In the genomic region with DNA sequence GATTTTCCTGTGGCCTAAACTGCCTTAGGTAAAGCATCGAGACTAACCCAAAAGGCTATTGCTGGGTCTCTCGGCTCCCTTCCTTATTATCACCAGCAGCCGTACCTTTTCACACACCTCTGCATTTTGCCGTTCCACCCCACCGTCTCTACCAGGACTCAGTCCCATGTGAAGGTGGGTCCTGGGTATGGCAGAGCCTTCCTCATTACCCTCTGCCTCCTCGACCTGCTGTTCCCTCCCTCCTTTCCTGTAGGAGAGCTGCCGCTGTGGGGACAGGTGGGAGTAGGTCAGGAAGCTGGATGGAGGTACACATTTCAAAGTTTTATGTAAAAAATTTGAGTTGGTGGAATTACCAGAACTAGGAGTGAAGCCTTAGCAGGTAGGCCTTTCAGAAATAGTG, we compare ENCODE assay signal across 26 cellular contexts. TPM values are rescaled to one million over a fixed set of nuclear protein-coding genes. Genes with fewer than 3 reads are reported as not detected.
"Had no signal": no experiment of that assay in that cellular context is flagged by ENCODE, and none has a peak within 500 bp of the region (broad histone marks: within the 10 kb centered on the region; RNA-seq: fewer than 3 reads in every experiment).

No MANE protein-coding gene starts in this region.

- H3K4me1 ChIP-seq: adrenal gland, ascending aorta, esophagus squamous epithelium, gastrocnemius medialis, psoas muscle had no signal

- H3K36me3 ChIP-seq: adrenal gland, ascending aorta, esophagus squamous epithelium, gastrocnemius medialis, ovary had no signal

- ATAC-seq: activated CD4-positive, alpha-beta T cell treated with anti-CD3 and anti-CD28 coated beads for 36 hours; activated T-helper 17 cell treated with anti-CD3 and anti-CD28 coated beads, Interleukin-2, amount 50 U/mL, for 72 hours; gastrocnemius medialis; natural killer cell treated with Interleukin-12 subunit alpha and Interleukin-12 subunit beta and Interleukin-15 and Interleukin-18, amount 100 ng/mL, for 72 hours; psoas muscle; right cardiac atrium had no signal

- H3K36me3 Mint-ChIP-seq: natural killer cell treated with Interleukin-12 subunit alpha and Interleukin-12 subunit beta and Interleukin-15 and Interleukin-18, amount 100 ng/mL, for 72 hours had no signal

- H3K27me3 Mint-ChIP-seq: activated B cell treated with CpG ODN at 0.5 μM for 24 hours; activated CD4-positive, alpha-beta T cell treated with anti-CD3 and anti-CD28 coated beads for 36 hours; activated naive CD8-positive, alpha-beta T cell; activated T-cell treated with anti-CD3 and anti-CD28 coated beads, Interleukin-2, amount 50 U/mL, for 24 hours; activated T-helper 17 cell treated with anti-CD3 and anti-CD28 coated beads, Interleukin-2, amount 50 U/mL, for 72 hours; central memory CD8-positive, alpha-beta T cell; natural killer cell treated with Interleukin-12 subunit alpha and Interleukin-12 subunit beta and Interleukin-15 and Interleukin-18, amount 100 ng/mL, for 72 hours; stimulated activated naive CD8-positive, alpha-beta T cell treated with anti-CD3 and anti-CD28 coated beads, Interleukin-15, Interleukin-2, amounts not matched to agents 100 ng/mL and 50 ng/mL, for 24 hours had no signal

- H3K9me3 Mint-ChIP-seq: central memory CD8-positive, alpha-beta T cell had no signal

- H3K4me1 Mint-ChIP-seq: activated B cell treated with CpG ODN at 0.5 μM for 24 hours; activated CD4-positive, alpha-beta T cell treated with anti-CD3 and anti-CD28 coated beads for 36 hours; activated T-helper 17 cell treated with anti-CD3 and anti-CD28 coated beads, Interleukin-2, amount 50 U/mL, for 72 hours; central memory CD8-positive, alpha-beta T cell had no signal

- H3K9me3 ChIP-seq: adrenal gland, ascending aorta, esophagus squamous epithelium, gastrocnemius medialis, ovary, psoas muscle had no signal

- DNase-seq: activated B cell treated with CpG ODN at 0.5 μM for 24 hours; activated CD4-positive, alpha-beta T cell treated with anti-CD3 and anti-CD28 coated beads for 36 hours; activated CD4-positive, alpha-beta T cell treated with anti-CD3 and anti-CD28 coated beads, Interleukin-2, amount 50 U/mL, for 4 hours; activated CD8-positive, alpha-beta memory T cell treated with anti-CD3 and anti-CD28 coated beads for 24 hours; activated CD8-positive, alpha-beta memory T cell treated with anti-CD3 and anti-CD28 coated beads, Interleukin-2, amount 50 U/mL, for 4 hours; activated T-cell treated with anti-CD3 and anti-CD28 coated beads, Interleukin-2, amount 50 U/mL, for 24 hours; dorsolateral prefrontal cortex; endodermal cell; esophagus squamous epithelium; gastrocnemius medialis; hippocampal formation; kidney glomerular epithelial cell; left ventricle myocardium superior; mesendoderm; ovary; psoas muscle; right cardiac atrium; stimulated activated CD4-positive, alpha-beta T cell treated with anti-CD3 and anti-CD28 coated beads, Interleukin-12 subunit alpha, Interleukin-12 subunit beta, amount 100 ng/mL, for 4 hours; T-helper 9 cell had no signal

- H3K4me3 Mint-ChIP-seq: activated B cell treated with CpG ODN at 0.5 μM for 24 hours; activated CD4-positive, alpha-beta T cell treated with anti-CD3 and anti-CD28 coated beads for 36 hours; activated naive CD8-positive, alpha-beta T cell; activated T-cell treated with anti-CD3 and anti-CD28 coated beads, Interleukin-2, amount 50 U/mL, for 24 hours; activated T-helper 17 cell treated with anti-CD3 and anti-CD28 coated beads, Interleukin-2, amount 50 U/mL, for 72 hours; central memory CD8-positive, alpha-beta T cell; endodermal cell; natural killer cell treated with Interleukin-12 subunit alpha and Interleukin-12 subunit beta and Interleukin-15 and Interleukin-18, amount 100 ng/mL, for 72 hours; stimulated activated naive CD8-positive, alpha-beta T cell treated with anti-CD3 and anti-CD28 coated beads, Interleukin-15, Interleukin-2, amounts not matched to agents 100 ng/mL and 50 ng/mL, for 24 hours had no signal

- H3K27ac ChIP-seq: adrenal gland, ascending aorta, dorsolateral prefrontal cortex, esophagus squamous epithelium, gastrocnemius medialis, ovary, psoas muscle had no signal

- H3K27ac Mint-ChIP-seq: activated B cell treated with CpG ODN at 0.5 μM for 24 hours; activated CD4-positive, alpha-beta T cell treated with anti-CD3 and anti-CD28 coated beads for 36 hours; activated naive CD8-positive, alpha-beta T cell; activated T-cell treated with anti-CD3 and anti-CD28 coated beads, Interleukin-2, amount 50 U/mL, for 24 hours; activated T-helper 17 cell treated with anti-CD3 and anti-CD28 coated beads, Interleukin-2, amount 50 U/mL, for 72 hours; endodermal cell; natural killer cell treated with Interleukin-12 subunit alpha and Interleukin-12 subunit beta and Interleukin-15 and Interleukin-18, amount 100 ng/mL, for 72 hours; stimulated activated naive CD8-positive, alpha-beta T cell treated with anti-CD3 and anti-CD28 coated beads, Interleukin-15, Interleukin-2, amounts not matched to agents 100 ng/mL and 50 ng/mL, for 24 hours had no signal

- H3K4me3 ChIP-seq: adrenal gland, ascending aorta, dorsolateral prefrontal cortex, esophagus squamous epithelium, gastrocnemius medialis, ovary, psoas muscle had no signal

- H3K27me3 ChIP-seq: adrenal gland, ascending aorta, dorsolateral prefrontal cortex, esophagus squamous epithelium, gastrocnemius medialis, ovary had no signal

RNA-seq across cellular contexts. Expression of a gene that starts 1.8 kb away (rescaled TPM):
- total RNA-seq: ascending aorta had no signal
